Comparison of ENCODE assay signal across 8 cellular contexts in genomic region chr17:38674013-38674748, GRCh38. TPM values are rescaled to one million over a fixed set of nuclear protein-coding genes. Genes with fewer than 3 reads are reported as not detected.
DNase-seq lines count a peak whose midpoint lies in the region; ATAC-seq and TF ChIP-seq lines count a peak whose summit lies in the region.

No MANE protein-coding gene starts in this region.

- no peak overlapping the region for H3K4me3 Mint-ChIP-seq in CD4-positive, alpha-beta T cell
- peak overlapping the region; percentile 39 for H3K4me3 Mint-ChIP-seq in activated naive CD8-positive, alpha-beta T cell treated with anti-CD3 and anti-CD28 coated beads, Interleukin-2, amount 10 ng/mL, durations not matched to agents 7 days and 5 days
- peak overlapping the region; percentile 48 for H3K4me3 Mint-ChIP-seq in stimulated activated effector memory CD8-positive, alpha-beta T cell treated with anti-CD3 and anti-CD28 coated beads, Interleukin-12 subunit alpha, Interleukin-12 subunit beta, amount 100 ng/mL, for 72 hours

- no peak for TF ChIP-seq CTCF in CD4-positive, alpha-beta T cell (IDR thresholded peaks at IDR 0.05)
- peak; percentile 44 for TF ChIP-seq CTCF in Loucy (conservative IDR thresholded peaks at IDR 0.05; ENCODE audit: low read length)

- H3K27me3 ChIP-seq in CD4-positive, alpha-beta T cell (ENCODE audit: control insufficient read depth, insufficient read depth, low read length): peaks cover 42% of the 10 kb centered on the region
- no peaks in the 10 kb centered on the region for H3K27me3 ChIP-seq in Loucy (ENCODE audit: insufficient read depth, low read length, poor library complexity, severe bottlenecking)

- peak overlapping the region; percentile 87 for H3K4me2 ChIP-seq in Loucy (ENCODE audit: low read depth, low read length, poor library complexity, severe bottlenecking)

- H4K20me1 ChIP-seq in Loucy (ENCODE audit: insufficient read depth, low read length, poor library complexity, severe bottlenecking): peaks cover 9% of the 10 kb centered on the region

- no peaks in the 10 kb centered on the region for H3K36me3 ChIP-seq in Loucy (ENCODE audit: insufficient read depth, low read length)

- H2AFZ ChIP-seq in Loucy (ENCODE audit: low read length): peak overlapping the region; percentile 86

- H3K9me3 Mint-ChIP-seq in CD4-positive, alpha-beta T cell: no peaks in the 10 kb centered on the region
- H3K9me3 Mint-ChIP-seq in activated naive CD8-positive, alpha-beta T cell treated with anti-CD3 and anti-CD28 coated beads, Interleukin-2, amount 10 ng/mL, durations not matched to agents 7 days and 5 days: no peaks in the 10 kb centered on the region
- no peaks in the 10 kb centered on the region for H3K9me3 Mint-ChIP-seq in stimulated activated effector memory CD8-positive, alpha-beta T cell treated with anti-CD3 and anti-CD28 coated beads, Interleukin-12 subunit alpha, Interleukin-12 subunit beta, amount 100 ng/mL, for 72 hours

- H3K9me2 ChIP-seq in Loucy (replicated peaks; ENCODE audit: low read depth, low read length): no peaks in the 10 kb centered on the region

- H3K27ac ChIP-seq in CD4-positive, alpha-beta T cell (ENCODE audit: low read depth, low read length): no peak overlapping the region

- no peak overlapping the region for H3K27ac Mint-ChIP-seq in CD4-positive, alpha-beta T cell
- no peak overlapping the region for H3K27ac Mint-ChIP-seq in activated naive CD8-positive, alpha-beta T cell treated with anti-CD3 and anti-CD28 coated beads, Interleukin-2, amount 10 ng/mL, durations not matched to agents 7 days and 5 days
- H3K27ac Mint-ChIP-seq in stimulated activated effector memory CD8-positive, alpha-beta T cell treated with anti-CD3 and anti-CD28 coated beads, Interleukin-12 subunit alpha, Interleukin-12 subunit beta, amount 100 ng/mL, for 72 hours: no peak overlapping the region

- peaks cover 14% of the 10 kb centered on the region for H3K4me1 ChIP-seq in Loucy (ENCODE audit: insufficient read depth, low read length, poor library complexity, severe bottlenecking)

- H3K4me3 ChIP-seq in Loucy (ENCODE audit: low read length, poor library complexity, severe bottlenecking): peak overlapping the region; percentile 91

- peak; percentile 9 for ATAC-seq in CD4-positive, alpha-beta T cell (ENCODE audit: poor library complexity)
- ATAC-seq in GM19452 (IDR thresholded peaks at IDR 0.05; ENCODE audit: unreplicated experiment): peak; percentile 8
- peak; percentile 21 for ATAC-seq in activated naive CD8-positive, alpha-beta T cell treated with anti-CD3 and anti-CD28 coated beads, Interleukin-2, amount 10 ng/mL, durations not matched to agents 7 days and 5 days (ENCODE audit: low read depth)
- peak; percentile 24 for ATAC-seq in stimulated activated effector memory CD8-positive, alpha-beta T cell treated with anti-CD3 and anti-CD28 coated beads, Interleukin-12 subunit alpha, Interleukin-12 subunit beta, amount 100 ng/mL, for 72 hours

- H3F3A ChIP-seq in Loucy (ENCODE audit: low read depth): no peaks in the 10 kb centered on the region

- intact Hi-C loops in CD4-positive, alpha-beta T cell (cut with DNase I, micrococcal nuclease): loop anchor here in 1 of 2 experiments (2.0 kb wide), 1 partner anchor 115 kb away; no protein-coding TSS in a partner anchor

- peak in 6 of 10 experiments; percentile 7 to 42 (median 18) for DNase-seq in CD4-positive, alpha-beta T cell
- DNase-seq in activated naive CD8-positive, alpha-beta T cell treated with anti-CD3 and anti-CD28 coated beads, Interleukin-2, amount 10 ng/mL, durations not matched to agents 7 days and 5 days: peak; percentile 71
- DNase-seq in kidney tubule cell (ENCODE audit: low spot score) (peak; percentile 16), NCI-H187 (lab: John Stamatoyannopoulos, UW) (no peak), NOMO-1 (lab: John Stamatoyannopoulos, UW; ENCODE audit: unreplicated experiment in 2 of 2) (no peak)
- peak; percentile 20 to 77 for DNase-seq in stimulated activated effector memory CD8-positive, alpha-beta T cell treated with anti-CD3 and anti-CD28 coated beads, Interleukin-12 subunit alpha, Interleukin-12 subunit beta, amount 100 ng/mL, for 72 hours (ENCODE audit: low spot score in 2 of 2)

- no peaks in the 10 kb centered on the region for H3K36me3 Mint-ChIP-seq in CD4-positive, alpha-beta T cell (ENCODE audit: low read depth)
- H3K36me3 Mint-ChIP-seq in activated naive CD8-positive, alpha-beta T cell treated with anti-CD3 and anti-CD28 coated beads, Interleukin-2, amount 10 ng/mL, durations not matched to agents 7 days and 5 days: peaks cover 2% of the 10 kb centered on the region
- peaks cover 6% of the 10 kb centered on the region for H3K36me3 Mint-ChIP-seq in stimulated activated effector memory CD8-positive, alpha-beta T cell treated with anti-CD3 and anti-CD28 coated beads, Interleukin-12 subunit alpha, Interleukin-12 subunit beta, amount 100 ng/mL, for 72 hours

- CTCF ChIA-PET in CD4-positive, alpha-beta T cell (lab: Charles Lee): interaction anchor here (0.8 to 1.7 kb wide), 3 partner anchors 61 to 116 kb away, joined by 3 to 4 read pairs (median 3); no protein-coding TSS in a partner anchor

- H3K27me3 Mint-ChIP-seq in CD4-positive, alpha-beta T cell: peaks cover 62% of the 10 kb centered on the region
- H3K27me3 Mint-ChIP-seq in activated naive CD8-positive, alpha-beta T cell treated with anti-CD3 and anti-CD28 coated beads, Interleukin-2, amount 10 ng/mL, durations not matched to agents 7 days and 5 days: peaks cover 32% of the 10 kb centered on the region

- H3K9ac ChIP-seq in Loucy (ENCODE audit: low read depth, low read length, poor library complexity, severe bottlenecking): peak overlapping the region; percentile 84

- H3K4me1 Mint-ChIP-seq in CD4-positive, alpha-beta T cell (ENCODE audit: low read depth): peaks cover 24% of the 10 kb centered on the region
- peaks cover 31% of the 10 kb centered on the region for H3K4me1 Mint-ChIP-seq in activated naive CD8-positive, alpha-beta T cell treated with anti-CD3 and anti-CD28 coated beads, Interleukin-2, amount 10 ng/mL, durations not matched to agents 7 days and 5 days
- peaks cover 61% of the 10 kb centered on the region for H3K4me1 Mint-ChIP-seq in stimulated activated effector memory CD8-positive, alpha-beta T cell treated with anti-CD3 and anti-CD28 coated beads, Interleukin-12 subunit alpha, Interleukin-12 subunit beta, amount 100 ng/mL, for 72 hours

- no peaks in the 10 kb centered on the region for H3K9me3 ChIP-seq in CD4-positive, alpha-beta T cell (ENCODE audit: control insufficient read depth, low read length)
- H3K9me3 ChIP-seq in Loucy (ENCODE audit: insufficient read depth, low read depth, low read length): no peaks in the 10 kb centered on the region

- POLR2A ChIA-PET in CD4-positive, alpha-beta T cell (lab: Charles Lee): interaction anchor here (0.7 to 4.4 kb wide), 5 partner anchors 30 to 61 kb away, joined by 3 to 19 read pairs (median 3); no protein-coding TSS in a partner anchor
- POLR2A ChIA-PET in activated naive CD8-positive, alpha-beta T cell treated with anti-CD3 and anti-CD28 coated beads, Interleukin-2, amount 10 ng/mL, durations not matched to agents 7 days and 5 days (lab: Charles Lee): interaction anchor here (1.0 to 1.5 kb wide), 3 partner anchors 27 to 115 kb away, joined by 3 to 7 read pairs (median 4); no protein-coding TSS in a partner anchor

- peaks cover 11% of the 10 kb centered on the region; the same call in 1 of the 2 replicates for H3K79me2 ChIP-seq in Loucy (ENCODE audit: insufficient read depth, low read length)

RNA-seq across cellular contexts. Expression of gene EPOP, which starts 0.6 kb away (rescaled TPM):
- under 1 TPM; 0.16 to 0.34 TPM for total RNA-seq in CD4-positive, alpha-beta T cell
- total RNA-seq in activated naive CD8-positive, alpha-beta T cell treated with anti-CD3 and anti-CD28 coated beads, Interleukin-2, amount 10 ng/mL, durations not matched to agents 7 days and 5 days: 1 to 10 TPM; 7.2 TPM

RNA-seq across cellular contexts. Expression of gene MLLT6, which starts 30.9 kb away (rescaled TPM):
- total RNA-seq in CD4-positive, alpha-beta T cell: 100 to 1,000 TPM; 321 to 324 TPM
- total RNA-seq in activated naive CD8-positive, alpha-beta T cell treated with anti-CD3 and anti-CD28 coated beads, Interleukin-2, amount 10 ng/mL, durations not matched to agents 7 days and 5 days: 100 to 1,000 TPM; 333 to 343 TPM

RNA-seq across cellular contexts. Expression of gene CISD3, which starts 56.0 kb away (rescaled TPM):
- 1 to 10 TPM; 4.7 to 5.7 TPM for total RNA-seq in CD4-positive, alpha-beta T cell
- 10 to 100 TPM; 30.4 to 37.3 TPM for total RNA-seq in activated naive CD8-positive, alpha-beta T cell treated with anti-CD3 and anti-CD28 coated beads, Interleukin-2, amount 10 ng/mL, durations not matched to agents 7 days and 5 days

Comparison
In these comparisons a context has a peak if more than half of its experiments do, and no peak if none do; other contexts are left out.
1. DNase-seq: peak in CD4-positive, alpha-beta T cell (6 of 10), activated naive CD8-positive, alpha-beta T cell treated with anti-CD3 and anti-CD28 coated beads, Interleukin-2, amount 10 ng/mL, durations not matched to agents 7 days and 5 days (single experiment), kidney tubule cell (single experiment) and stimulated activated effector memory CD8-positive, alpha-beta T cell treated with anti-CD3 and anti-CD28 coated beads, Interleukin-12 subunit alpha, Interleukin-12 subunit beta, amount 100 ng/mL, for 72 hours (2 of 2); none in NCI-H187 (0 of 2) and NOMO-1 (0 of 2).
2. RNA of gene EPOP, which starts 0.6 kb away (total RNA-seq): 7.2 TPM in activated naive CD8-positive, alpha-beta T cell treated with anti-CD3 and anti-CD28 coated beads, Interleukin-2, amount 10 ng/mL, durations not matched to agents 7 days and 5 days; 0.16 to 0.34 TPM in CD4-positive, alpha-beta T cell; every median in the first group is over 4 times any median in the second.
3. RNA of gene CISD3, which starts 56.0 kb away (total RNA-seq): 30.4 to 37.3 TPM in activated naive CD8-positive, alpha-beta T cell treated with anti-CD3 and anti-CD28 coated beads, Interleukin-2, amount 10 ng/mL, durations not matched to agents 7 days and 5 days; 4.7 to 5.7 TPM in CD4-positive, alpha-beta T cell; every median in the first group is over 4 times any median in the second.
4. Peak in every context shown above with its lines, with median percentiles within 50 percentile points of each other: ATAC-seq.